In the genomic region with DNA sequence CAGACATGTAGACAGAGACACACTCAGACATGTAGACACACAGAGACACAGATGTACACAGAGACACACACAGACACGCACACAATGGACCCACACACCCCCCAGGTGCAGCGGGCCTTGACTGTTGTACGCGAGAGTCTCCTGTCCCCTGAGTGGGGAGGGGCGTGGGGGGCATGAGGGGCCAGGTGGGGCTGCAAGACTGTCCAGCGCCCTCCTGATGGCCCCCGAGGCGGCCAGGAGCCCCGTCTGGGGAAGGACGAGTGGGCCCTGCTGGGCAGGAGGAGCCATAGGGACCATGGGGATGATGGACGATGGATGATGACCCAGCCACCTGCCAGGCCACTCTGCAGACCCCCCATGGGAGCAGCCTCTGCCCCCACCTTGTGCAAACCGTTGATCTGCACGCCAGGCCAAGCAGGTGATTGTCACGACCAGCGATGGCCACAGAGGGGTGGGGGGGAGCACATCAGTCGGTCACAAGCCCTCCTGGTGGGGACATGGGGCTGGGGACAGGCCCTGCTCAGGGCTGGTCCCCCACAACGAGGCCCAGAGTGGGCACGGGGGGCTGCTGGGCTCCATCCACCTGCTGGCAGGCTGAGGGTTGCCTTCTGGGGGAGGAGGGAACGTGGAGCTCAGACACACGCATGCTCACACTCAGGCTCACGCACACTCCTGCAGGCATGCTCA, we compare ENCODE assay signal across 1 cellular context.
TF ChIP-seq lines count a peak whose summit lies in the region.

No MANE protein-coding gene starts in this region.

TF ChIP-seq in H1, 55 proteins besides CTCF, POLR2A, EP300 and RAD21:
- no peak for TF ChIP-seq YY1 (IDR thresholded peaks at IDR 0.05; ENCODE audit: low read depth, low read length)
- no peak for TF ChIP-seq SIRT6 (IDR thresholded peaks at IDR 0.05; ENCODE audit: low read length)
- TF ChIP-seq KDM5A (IDR thresholded peaks at IDR 0.05; ENCODE audit: low read length) = no peak
- no peak for TF ChIP-seq SP1 (IDR thresholded peaks at IDR 0.05; ENCODE audit: low read depth, low read length)
- TF ChIP-seq NANOG (IDR thresholded peaks at IDR 0.05; ENCODE audit: insufficient read depth, low read depth, low read length, poor library complexity, severe bottlenecking) = no peak
- TF ChIP-seq KDM1A (IDR thresholded peaks at IDR 0.05; ENCODE audit: borderline replicate concordance, low read length) = no peak
- no peak for TF ChIP-seq KDM4A (IDR thresholded peaks at IDR 0.05; ENCODE audit: low read depth, low read length, severe bottlenecking)
- TF ChIP-seq RXRA (IDR thresholded peaks at IDR 0.05; ENCODE audit: insufficient read depth, low read depth, low read length) = no peak
- no peak for TF ChIP-seq TEAD4 (IDR thresholded peaks at IDR 0.05; ENCODE audit: low read depth, low read length)
- no peak for TF ChIP-seq TAF7 (optimal IDR thresholded peaks at IDR 0.05; ENCODE audit: borderline replicate concordance, low read depth, low read length)
- no peak for TF ChIP-seq CBX8 (IDR thresholded peaks at IDR 0.05; ENCODE audit: borderline replicate concordance, low read depth, low read length)
- no peak for TF ChIP-seq RNF2 (IDR thresholded peaks at IDR 0.05; ENCODE audit: borderline replicate concordance, low read depth, low read length, missing control alignments, poor library complexity, severe bottlenecking)
- TF ChIP-seq BRCA1 (IDR thresholded peaks at IDR 0.05; ENCODE audit: low read depth, low read length) = no peak
